ENCODE assay signal across 10 cellular contexts in genomic region chr20:9515761-9516657, GRCh38. TPM values are rescaled to one million over a fixed set of nuclear protein-coding genes. Genes with fewer than 3 reads are reported as not detected.
A peak's percentile ranks its signal among the peaks of the same experiment; 100 is the strongest.
DNase-seq lines count a peak whose midpoint lies in the region; ATAC-seq and TF ChIP-seq lines count a peak whose summit lies in the region.
"Had no signal": no experiment of that assay in that cellular context is flagged by ENCODE, and none has a peak within 500 bp of the region (broad histone marks: within the 10 kb centered on the region; RNA-seq: fewer than 3 reads in every experiment).

No MANE protein-coding gene starts in this region.

- H3K36me3 ChIP-seq in WERI-Rb-1, result no peaks in the 10 kb centered on the region
- no peaks in the 10 kb centered on the region for H3K36me3 ChIP-seq in subcutaneous abdominal adipose tissue (ENCODE audit: control insufficient read depth in 5 of 5, insufficient read depth in 5 of 5, low read length in 5 of 5)
- H3K36me3 ChIP-seq in uterus, result no peaks in the 10 kb centered on the region

- peaks cover 0 to 18% (median 2%) of the 10 kb centered on the region in 4 donors for H3K4me1 Mint-ChIP-seq in naive thymus-derived CD8-positive, alpha-beta T cell

- no peak overlapping the region for H3K9ac ChIP-seq in subcutaneous abdominal adipose tissue (ENCODE audit: low read length in 5 of 5)

- no peaks in the 10 kb centered on the region for H3K9me3 ChIP-seq in WERI-Rb-1 (ENCODE audit: severe bottlenecking)
- no peaks in the 10 kb centered on the region for H3K9me3 ChIP-seq in subcutaneous abdominal adipose tissue (ENCODE audit: control insufficient read depth in 5 of 5, low read length in 5 of 5)
- no peaks in the 10 kb centered on the region for H3K9me3 ChIP-seq in uterus

- H3K27me3 Mint-ChIP-seq in naive thymus-derived CD8-positive, alpha-beta T cell, result peaks cover 48 to 79% (median 57%) of the 10 kb centered on the region in 5 donors

- H3K27ac ChIP-seq in WERI-Rb-1 (no peak overlapping the region), subcutaneous abdominal adipose tissue (ENCODE audit: low read depth, low read length) (no peak overlapping the region), uterus (no peak overlapping the region)

- H3K4me3 ChIP-seq in WERI-Rb-1 (ENCODE audit: low read depth, low read length) (peak overlapping the region; percentile 22), subcutaneous abdominal adipose tissue (ENCODE audit: low read depth in 1 of 5, low read length in 5 of 5) (peak overlapping the region; percentile 12 to 51 (median 34)), uterus (peak overlapping the region in 1 of 2 donors; percentile 18)

- intact Hi-C loops in uterus (cut with DNase I; ENCODE audit: low total_unique reads), result no loop called here

- TF ChIP-seq CTCF in WERI-Rb-1 (IDR thresholded peaks at IDR 0.05; ENCODE audit: low read depth, low read length) (no peak), uterus (IDR thresholded peaks at IDR 0.05) (no peak)

- TF ChIP-seq POLR2A in uterus (IDR thresholded peaks at IDR 0.05), result no peak

- H3K4me1 ChIP-seq in subcutaneous abdominal adipose tissue (ENCODE audit: control insufficient read depth in 5 of 5, insufficient read depth in 5 of 5, low read length in 5 of 5) (peaks cover 0 to 21% (median 21%) of the 10 kb centered on the region in 5 donors), uterus (peaks cover 0 to 13% of the 10 kb centered on the region in 2 donors)

- DNase-seq in NCI-H524 (lab: John Stamatoyannopoulos, UW) (peak; percentile 15 to 72), NCI-H524 treated with DMSO at 0.1 percent for 48 hours (lab: John Stamatoyannopoulos, UW) (no peak), WERI-Rb-1 (no peak), iPS-NIHi11 (ENCODE audit: low spot score) (peak; percentile 33), uterus (no peak)
- no peak for DNase-seq in naive thymus-derived CD8-positive, alpha-beta T cell
- DNase-seq: ACHN, NCI-H2227 treated with DMSO at 0.1 percent for 48 hours had no signal

- no peak overlapping the region for H3K27ac Mint-ChIP-seq in naive thymus-derived CD8-positive, alpha-beta T cell

- peaks cover 0 to 7% (median 0%) of the 10 kb centered on the region in 9 donors for H3K9me3 Mint-ChIP-seq in naive thymus-derived CD8-positive, alpha-beta T cell

- POLR2A ChIA-PET in naive thymus-derived CD8-positive, alpha-beta T cell (lab: Charles Lee), result no interaction called here

- peaks cover 0 to 2% (median 0%) of the 10 kb centered on the region in 3 donors for H3K36me3 Mint-ChIP-seq in naive thymus-derived CD8-positive, alpha-beta T cell

- H3K27me3 ChIP-seq in WERI-Rb-1 (ENCODE audit: insufficient read depth, low read depth, severe bottlenecking) (peaks cover 12% of the 10 kb centered on the region), subcutaneous abdominal adipose tissue (ENCODE audit: control insufficient read depth in 5 of 5, insufficient read depth in 4 of 5, low read length in 5 of 5) (peaks cover 8 to 45% (median 32%) of the 10 kb centered on the region in 5 donors), uterus (peaks cover 0 to 12% of the 10 kb centered on the region in 2 donors)

- no peak for ATAC-seq in GM19328 (IDR thresholded peaks at IDR 0.05; ENCODE audit: unreplicated experiment)
- ATAC-seq in naive thymus-derived CD8-positive, alpha-beta T cell, result no peak

- H3K4me3 Mint-ChIP-seq in naive thymus-derived CD8-positive, alpha-beta T cell, result peak overlapping the region in 1 of 10 donors; percentile 52

RNA-seq across cellular contexts. Expression of gene LAMP5, which starts 1.6 kb away (rescaled TPM):
- not detected for total RNA-seq in naive thymus-derived CD8-positive, alpha-beta T cell
- polyA plus RNA-seq in naive thymus-derived CD8-positive, alpha-beta T cell, result not detected
- total RNA-seq in uterus, result 1 to 10 TPM in 1 of 4 donors, under 1 TPM in 1, not detected in 2; 0.43 to 6.8 TPM

Comparison
In these comparisons a context has a peak if more than half of its experiments do, and no peak if none do; other contexts are left out.
1. DNase-seq: peak in NCI-H524 (2 of 2) and iPS-NIHi11 (single experiment); none in NCI-H524 treated with DMSO at 0.1 percent for 48 hours (single experiment), WERI-Rb-1 (single experiment), naive thymus-derived CD8-positive, alpha-beta T cell (0 of 10) and uterus (0 of 2).